Comparison of ENCODE assay signal across 22 cellular contexts in the genomic region with DNA sequence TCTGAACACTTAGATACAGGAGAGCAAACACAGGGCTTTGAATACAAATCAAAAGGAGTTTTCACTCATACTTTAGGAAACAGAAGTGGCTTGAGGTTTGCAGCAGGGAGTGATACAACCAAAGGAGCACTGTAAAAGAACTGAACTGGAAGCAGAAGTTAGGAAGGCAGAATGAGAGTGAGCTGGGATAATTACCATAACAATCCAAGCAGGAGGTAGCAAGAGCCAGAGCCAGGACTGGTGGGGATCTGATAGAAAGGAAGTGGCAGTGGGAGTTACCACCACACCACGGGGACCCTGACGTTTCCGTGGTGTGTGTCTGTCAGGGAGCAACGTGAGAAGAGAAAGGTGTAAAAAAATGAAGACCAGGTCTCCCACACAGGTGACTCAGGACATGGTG.
DNase-seq lines count a peak whose midpoint lies in the region; ATAC-seq and TF ChIP-seq lines count a peak whose summit lies in the region.
"Had no signal": no experiment of that assay in that cellular context is flagged by ENCODE, and none has a peak within 500 bp of the region (broad histone marks: within the 10 kb centered on the region; RNA-seq: fewer than 3 reads in every experiment).

No MANE protein-coding gene starts in this region.

- ATAC-seq in activated T-cell treated with anti-CD3 and anti-CD28 coated beads, Interleukin-2, amount 50 U/mL, for 72 hours (replicated peaks in 1 of 2), result no peak
- ATAC-seq: CD8-positive, alpha-beta T cell had no signal

- H3K36me3 Mint-ChIP-seq in endodermal cell (ENCODE audit: low read depth), result no peaks in the 10 kb centered on the region
- no peaks in the 10 kb centered on the region for H3K36me3 Mint-ChIP-seq in activated T-cell treated with anti-CD3 and anti-CD28 coated beads, Interleukin-2, amount 50 U/mL, for 72 hours (ENCODE audit: insufficient read depth in 2 of 2)
- H3K36me3 Mint-ChIP-seq: CD8-positive, alpha-beta T cell had no signal

- H3K27ac ChIP-seq in HUES6 (ENCODE audit: low read depth, low read length), result no peak overlapping the region
- no peak overlapping the region for H3K27ac ChIP-seq in endodermal cell (ENCODE audit: low read depth, low read length)
- H3K27ac ChIP-seq: 22Rv1, C4-2B, KMS-11, PC-9 had no signal

- peaks cover 2% of the 10 kb centered on the region for H3K4me1 Mint-ChIP-seq in endodermal cell
- no peaks in the 10 kb centered on the region for H3K4me1 Mint-ChIP-seq in activated T-cell treated with anti-CD3 and anti-CD28 coated beads, Interleukin-2, amount 50 U/mL, for 72 hours (ENCODE audit: low read depth)

- H3K4me3 ChIP-seq in HUES6 (ENCODE audit: low read depth, low read length) (peak overlapping the region; percentile 20; the same call in 1 of the 2 replicates), endodermal cell (ENCODE audit: low read length) (no peak overlapping the region)
- H3K4me3 ChIP-seq: PC-9 had no signal

- H3K27me3 Mint-ChIP-seq in endodermal cell (ENCODE audit: insufficient read depth), result peaks cover 11% of the 10 kb centered on the region
- H3K27me3 Mint-ChIP-seq in activated T-cell treated with anti-CD3 and anti-CD28 coated beads, Interleukin-2, amount 50 U/mL, for 72 hours (ENCODE audit: low read depth), result peaks cover 19% of the 10 kb centered on the region

- H3K9me3 ChIP-seq in HUES6 (ENCODE audit: control insufficient read depth, insufficient read depth, low read depth, low read length) (no peaks in the 10 kb centered on the region), endodermal cell (ENCODE audit: control insufficient read depth, low read length) (no peaks in the 10 kb centered on the region)

- DNase-seq in ELF-1 (ENCODE audit: low read depth, low spot score) (peak; percentile 31), endodermal cell (peak; percentile 59), iPS-NIHi7 (ENCODE audit: extremely low spot score) (peak; percentile 32), GM20000 (ENCODE audit: low spot score) (no peak), DMS 273 treated with DMSO at 0.1 percent for 48 hours (lab: John Stamatoyannopoulos, UW) (no peak), GF-D8 (lab: John Stamatoyannopoulos, UW) (no peak)
- no peak for DNase-seq in activated T-cell treated with anti-CD3 and anti-CD28 coated beads, Interleukin-2, amount 50 U/mL, for 72 hours
- DNase-seq: CD8-positive, alpha-beta T cell; DMS79 treated with DMSO at 0.1 percent for 48 hours; GOT3; IMR-90; MM.1S; NCI-H2029 treated with DMSO at 0.1 percent for 48 hours; NCI-H446 treated with DMSO at 0.1 percent for 48 hours; NCI-H526; PC-9; SHP77 had no signal

- H3K9ac ChIP-seq in HUES6 (ENCODE audit: low read length), result no peak overlapping the region
- H3K9ac ChIP-seq in endodermal cell (ENCODE audit: extremely low read depth, low read length, poor library complexity, severe bottlenecking), result no peak overlapping the region
- H3K9ac ChIP-seq: KMS-11 had no signal

- H3K9me3 Mint-ChIP-seq in endodermal cell, result no peaks in the 10 kb centered on the region
- H3K9me3 Mint-ChIP-seq in activated T-cell treated with anti-CD3 and anti-CD28 coated beads, Interleukin-2, amount 50 U/mL, for 72 hours, result no peaks in the 10 kb centered on the region
- H3K9me3 Mint-ChIP-seq: CD8-positive, alpha-beta T cell had no signal

- H3K27me3 ChIP-seq in HUES6 (ENCODE audit: control insufficient read depth, insufficient read depth, low read length) (peaks cover 48% of the 10 kb centered on the region), endodermal cell (ENCODE audit: control insufficient read depth, insufficient read depth, low read length, poor library complexity, severe bottlenecking) (peaks cover 23% of the 10 kb centered on the region)

- H3K27ac Mint-ChIP-seq in endodermal cell, result no peak overlapping the region
- no peak overlapping the region for H3K27ac Mint-ChIP-seq in activated T-cell treated with anti-CD3 and anti-CD28 coated beads, Interleukin-2, amount 50 U/mL, for 72 hours
- H3K27ac Mint-ChIP-seq: B cell; CD8-positive, alpha-beta T cell had no signal

- peaks cover 21% of the 10 kb centered on the region for H3K4me1 ChIP-seq in HUES6 (ENCODE audit: control insufficient read depth, insufficient read depth, low read length)
- H3K4me1 ChIP-seq in endodermal cell (ENCODE audit: control insufficient read depth, insufficient read depth, low read length), result peaks cover 2% of the 10 kb centered on the region

- no peak for TF ChIP-seq CTCF in endodermal cell (conservative IDR thresholded peaks at IDR 0.05)
- TF ChIP-seq CTCF in GM20000 (IDR thresholded peaks at IDR 0.05; ENCODE audit: extremely low read depth, missing control alignments), result no peak

- H3K36me3 ChIP-seq in HUES6 (ENCODE audit: control insufficient read depth, insufficient read depth, low read length), result no peaks in the 10 kb centered on the region
- H3K36me3 ChIP-seq in endodermal cell (ENCODE audit: control insufficient read depth, insufficient read depth, low read length), result no peaks in the 10 kb centered on the region

- H3K4me3 Mint-ChIP-seq in endodermal cell, result no peak overlapping the region
- no peak overlapping the region for H3K4me3 Mint-ChIP-seq in activated T-cell treated with anti-CD3 and anti-CD28 coated beads, Interleukin-2, amount 50 U/mL, for 72 hours
- H3K4me3 Mint-ChIP-seq: B cell; CD8-positive, alpha-beta T cell had no signal

- 11 to 14% methylated on average over 1 to 4 of the region's 4 CpGs for WGBS in endodermal cell (ENCODE audit: insufficient coverage in 1 of 2, insufficient read length in 1 of 2), 2 experiments

Comparison
In these comparisons a context has a peak if more than half of its experiments do, and no peak if none do; other contexts are left out.
1. DNase-seq: peak in ELF-1 (single experiment), endodermal cell (single experiment) and iPS-NIHi7 (single experiment); none in GM20000 (single experiment), DMS 273 treated with DMSO at 0.1 percent for 48 hours (single experiment), activated T-cell treated with anti-CD3 and anti-CD28 coated beads, Interleukin-2, amount 50 U/mL, for 72 hours (0 of 2) and GF-D8 (single experiment).